Comparison of ENCODE assay signal across 14 cellular contexts in genomic region chr9:129773262-129774048, GRCh38. TPM values are rescaled to one million over a fixed set of nuclear protein-coding genes. Genes with fewer than 3 reads are reported as not detected.
DNase-seq lines count a peak whose midpoint lies in the region; ATAC-seq and TF ChIP-seq lines count a peak whose summit lies in the region.
"Had no signal": no experiment of that assay in that cellular context is flagged by ENCODE, and none has a peak within 500 bp of the region (broad histone marks: within the 10 kb centered on the region; RNA-seq: fewer than 3 reads in every experiment).

No MANE protein-coding gene starts in this region.

- no peaks in the 10 kb centered on the region for H3K9me3 Mint-ChIP-seq in natural killer cell treated with Interleukin-12 subunit alpha and Interleukin-12 subunit beta and Interleukin-15 and Interleukin-18, amount 100 ng/mL, for 72 hours
- H3K9me3 Mint-ChIP-seq: brain, type B pancreatic cell had no signal

- no TSS peak for BruUV-seq in PC-9 (replicated peaks; lab: Mats Ljungman, UMichigan)

- H3K4me1 ChIP-seq in PC-9 (replicated peaks; ENCODE audit: insufficient read depth): peaks cover 62% of the 10 kb centered on the region

- TF ChIP-seq CTCF in PC-9 (conservative IDR thresholded peaks at IDR 0.05): no peak
- TF ChIP-seq CTCF in choroid plexus epithelial cell (conservative IDR thresholded peaks at IDR 0.05; ENCODE audit: low read depth, low read length): no peak

- no peaks in the 10 kb centered on the region for H3K9me3 ChIP-seq in PC-9 (ENCODE audit: insufficient read depth, low read depth)
- H3K9me3 ChIP-seq: SJSA1 had no signal

- no peak overlapping the region for H2AFZ ChIP-seq in PC-9

- no peaks in the 10 kb centered on the region for H3K36me3 Mint-ChIP-seq in natural killer cell treated with Interleukin-12 subunit alpha and Interleukin-12 subunit beta and Interleukin-15 and Interleukin-18, amount 100 ng/mL, for 72 hours
- H3K36me3 Mint-ChIP-seq: brain, type B pancreatic cell had no signal

- no peaks in the 10 kb centered on the region for H3K9me2 ChIP-seq in PC-9 (ENCODE audit: insufficient read depth)

- intact Hi-C loops in PC-9 (cut with micrococcal nuclease; ENCODE audit: unreplicated experiment): loop anchor here (1.0 kb wide), 2 partner anchors 11 to 23 kb away; no protein-coding TSS in a partner anchor

- H3K27ac Mint-ChIP-seq in natural killer cell treated with Interleukin-12 subunit alpha and Interleukin-12 subunit beta and Interleukin-15 and Interleukin-18, amount 100 ng/mL, for 72 hours: peak overlapping the region in 1 of 2 donors; percentile 77
- H3K27ac Mint-ChIP-seq: type B pancreatic cell had no signal

- H3K27ac ChIP-seq in PC-9: peak overlapping the region; percentile 91
- H3K27ac ChIP-seq: SJSA1 had no signal

- peaks cover 41% of the 10 kb centered on the region for H3F3A ChIP-seq in PC-9 (ENCODE audit: insufficient read depth, low read depth)

- peak; percentile 57 to 61 for ATAC-seq in natural killer cell treated with Interleukin-12 subunit alpha and Interleukin-12 subunit beta and Interleukin-15 and Interleukin-18, amount 100 ng/mL, for 72 hours
- ATAC-seq in GM18517 (IDR thresholded peaks at IDR 0.05; ENCODE audit: unreplicated experiment) (no peak), GM21723 (IDR thresholded peaks at IDR 0.05; ENCODE audit: unreplicated experiment) (no peak), HG02623 (IDR thresholded peaks at IDR 0.05; ENCODE audit: unreplicated experiment) (no peak), HG02678 (IDR thresholded peaks at IDR 0.05; ENCODE audit: unreplicated experiment) (no peak)

- no peaks in the 10 kb centered on the region for H3K79me2 ChIP-seq in PC-9 (ENCODE audit: low read depth)

- no peaks in the 10 kb centered on the region for H4K20me1 ChIP-seq in PC-9 (ENCODE audit: insufficient read depth)

- H3K27me3 Mint-ChIP-seq in natural killer cell treated with Interleukin-12 subunit alpha and Interleukin-12 subunit beta and Interleukin-15 and Interleukin-18, amount 100 ng/mL, for 72 hours: no peaks in the 10 kb centered on the region
- H3K27me3 Mint-ChIP-seq: type B pancreatic cell had no signal

- peak overlapping the region; percentile 5 for H3K4me3 Mint-ChIP-seq in natural killer cell treated with Interleukin-12 subunit alpha and Interleukin-12 subunit beta and Interleukin-15 and Interleukin-18, amount 100 ng/mL, for 72 hours
- H3K4me3 Mint-ChIP-seq: brain, type B pancreatic cell had no signal

- no peak overlapping the region for H3K4me3 ChIP-seq in PC-9
- no peak overlapping the region for H3K4me3 ChIP-seq in choroid plexus epithelial cell (ENCODE audit: low read depth, low read length)
- H3K4me3 ChIP-seq: SJSA1 had no signal

- H3K27me3 ChIP-seq in PC-9 (ENCODE audit: insufficient read depth, low read depth): no peaks in the 10 kb centered on the region
- H3K27me3 ChIP-seq: SJSA1 had no signal

- POLR2A ChIA-PET in PC-9 (lab: Charles Lee; ENCODE audit: unreplicated experiment): interaction anchor here (0.5 to 1.1 kb wide), 7 partner anchors 21 to 1138 kb away, joined by 3 to 13 read pairs (median 6); partner anchors contain the start of genes IER5L and PTGES

- H3K4me2 ChIP-seq in PC-9: peak overlapping the region; percentile 52

- H3K36me3 ChIP-seq in PC-9 (ENCODE audit: low read depth): no peaks in the 10 kb centered on the region
- H3K36me3 ChIP-seq: SJSA1 had no signal

- DNase-seq in EL (peak; percentile 95), PC-9 (peak; percentile 97 to 100), choroid plexus epithelial cell (ENCODE audit: low read depth) (peak; percentile 86)
- DNase-seq in natural killer cell treated with Interleukin-12 subunit alpha and Interleukin-12 subunit beta and Interleukin-15 and Interleukin-18, amount 100 ng/mL, for 72 hours (ENCODE audit: low spot score): no peak
- DNase-seq: GOT3; NCI-H1436; stimulated activated CD4-positive, alpha-beta T cell treated with anti-CD3 and anti-CD28 coated beads, Interleukin-4, amount 100 ng/mL, for 4 hours had no signal

- CTCF ChIA-PET in PC-9 (lab: Charles Lee): no interaction called here

- H3K4me1 Mint-ChIP-seq in natural killer cell treated with Interleukin-12 subunit alpha and Interleukin-12 subunit beta and Interleukin-15 and Interleukin-18, amount 100 ng/mL, for 72 hours (ENCODE audit: low read depth in 2 of 2): peaks cover 20 to 28% of the 10 kb centered on the region in 2 donors

RNA-seq across cellular contexts. Expression of gene PTGES, which starts 20.6 kb away (rescaled TPM):
- 116 and 119 TPM in 2 replicates for total RNA-seq in PC-9 (2021)
- total RNA-seq in natural killer cell treated with Interleukin-12 subunit alpha and Interleukin-12 subunit beta and Interleukin-15 and Interleukin-18, amount 100 ng/mL, for 72 hours: not detected

RNA-seq across cellular contexts. Expression of gene TOR1B, which starts 29.5 kb away (rescaled TPM):
- 26.5 and 30.5 TPM in 2 replicates for total RNA-seq in PC-9 (2021)
- total RNA-seq in natural killer cell treated with Interleukin-12 subunit alpha and Interleukin-12 subunit beta and Interleukin-15 and Interleukin-18, amount 100 ng/mL, for 72 hours: 10 to 100 TPM; 23.0 to 24.5 TPM

RNA-seq across cellular contexts. Expression of gene TOR1A, which starts 50.5 kb away (rescaled TPM):
- 33.8 and 43.5 TPM in 2 replicates for total RNA-seq in PC-9 (2021)
- total RNA-seq in natural killer cell treated with Interleukin-12 subunit alpha and Interleukin-12 subunit beta and Interleukin-15 and Interleukin-18, amount 100 ng/mL, for 72 hours: 10 to 100 TPM; 53.5 to 54.7 TPM

Comparison
In these comparisons a context has a peak if more than half of its experiments do, and no peak if none do; other contexts are left out.
1. ATAC-seq: peak in natural killer cell treated with Interleukin-12 subunit alpha and Interleukin-12 subunit beta and Interleukin-15 and Interleukin-18, amount 100 ng/mL, for 72 hours (2 of 2); none in GM18517 (single experiment), GM21723 (single experiment), HG02623 (single experiment) and HG02678 (single experiment).
2. RNA of gene PTGES, which starts 20.6 kb away (total RNA-seq): 116 to 119 TPM in PC-9; not detected in natural killer cell treated with Interleukin-12 subunit alpha and Interleukin-12 subunit beta and Interleukin-15 and Interleukin-18, amount 100 ng/mL, for 72 hours; every median in the first group is over 100 times any median in the second.